In the genomic region with DNA sequence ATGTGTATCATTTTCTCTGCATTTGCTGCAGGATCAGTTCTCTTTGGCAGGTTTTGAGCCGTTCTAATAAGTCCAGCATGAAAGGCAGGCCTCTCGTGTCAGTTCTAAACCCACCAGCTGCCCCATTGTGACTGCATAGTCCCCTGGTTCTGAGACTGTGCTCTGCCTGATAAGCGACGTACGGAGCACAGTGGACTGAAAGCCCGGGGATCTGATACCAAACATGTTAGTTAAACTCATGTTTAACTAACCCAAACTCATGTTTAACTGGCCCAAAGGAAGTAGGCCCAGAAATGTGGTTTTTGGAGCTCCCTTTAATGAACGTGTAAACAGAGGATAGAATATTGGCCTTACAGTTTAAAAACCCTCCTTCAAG, we compare ENCODE assay signal across 13 cellular contexts.
DNase-seq lines count a peak whose midpoint lies in the region; ATAC-seq and TF ChIP-seq lines count a peak whose summit lies in the region.
"Had no signal": no experiment of that assay in that cellular context is flagged by ENCODE, and none has a peak within 500 bp of the region (broad histone marks: within the 10 kb centered on the region; RNA-seq: fewer than 3 reads in every experiment).

No MANE protein-coding gene starts in this region.

- H3K27ac Mint-ChIP-seq in activated naive CD4-positive, alpha-beta T cell treated with anti-CD3 and anti-CD28 coated beads, Interleukin-2, amount 50 U/mL, for 24 hours, result peak overlapping the region; percentile 37
- peak overlapping the region; percentile 23 for H3K27ac Mint-ChIP-seq in activated naive CD8-positive, alpha-beta T cell treated with anti-CD3 and anti-CD28 coated beads, Interleukin-2, amount 10 ng/mL, durations not matched to agents 7 days and 5 days

- no peaks in the 10 kb centered on the region for H3K9me2 ChIP-seq in OCI-LY7 (ENCODE audit: insufficient read depth, low read length)

- intact Hi-C loops in OCI-LY7 (cut with micrococcal nuclease; ENCODE audit: unreplicated experiment), result no loop called here

- peaks cover 29% of the 10 kb centered on the region for H3K4me1 ChIP-seq in OCI-LY7 (ENCODE audit: insufficient read depth, low read length, poor library complexity, severe bottlenecking)

- H3K27ac ChIP-seq in OCI-LY7 (ENCODE audit: low read depth, low read length, poor library complexity, severe bottlenecking) (no peak overlapping the region), skin epidermis (peak overlapping the region in 14 of 21 experiments; percentile 7 to 56 (median 34))

- BruUV-seq in OCI-LY7 (replicated peaks; lab: Mats Ljungman, UMichigan), result no TSS peak

- H3K9me3 Mint-ChIP-seq in activated naive CD4-positive, alpha-beta T cell treated with anti-CD3 and anti-CD28 coated beads, Interleukin-2, amount 50 U/mL, for 24 hours, result no peaks in the 10 kb centered on the region
- H3K9me3 Mint-ChIP-seq in activated naive CD8-positive, alpha-beta T cell treated with anti-CD3 and anti-CD28 coated beads, Interleukin-2, amount 10 ng/mL, durations not matched to agents 7 days and 5 days, result peaks cover 2% of the 10 kb centered on the region
- H3K9me3 Mint-ChIP-seq: IgD-negative memory B cell had no signal

- no peaks in the 10 kb centered on the region for H3K79me2 ChIP-seq in OCI-LY7 (ENCODE audit: insufficient read depth, low read depth, low read length)

- POLR2A ChIA-PET in OCI-LY7 (lab: Charles Lee), result interaction anchor here (0.5 to 1.2 kb wide), 2 partner anchors 22 to 32 kb away, joined by 3 read pairs; no protein-coding TSS in a partner anchor
- POLR2A ChIA-PET in activated naive CD8-positive, alpha-beta T cell treated with anti-CD3 and anti-CD28 coated beads, Interleukin-2, amount 10 ng/mL, durations not matched to agents 7 days and 5 days (lab: Charles Lee), result interaction anchor here (0.9 to 1.5 kb wide), 3 partner anchors 23 to 98 kb away, joined by 3 to 5 read pairs (median 3); a partner anchor contains a TSS

- H3K9me3 ChIP-seq in OCI-LY7 (ENCODE audit: low read length), result no peaks in the 10 kb centered on the region

- TF ChIP-seq CTCF in OCI-LY7 (conservative IDR thresholded peaks at IDR 0.05; ENCODE audit: low read length), result no peak

- ATAC-seq in activated naive CD8-positive, alpha-beta T cell treated with anti-CD3 and anti-CD28 coated beads, Interleukin-2, amount 10 ng/mL, durations not matched to agents 7 days and 5 days (ENCODE audit: low read depth), result no peak

- peak overlapping the region; percentile 69 for H2AFZ ChIP-seq in OCI-LY7 (ENCODE audit: low read length)

- no peaks in the 10 kb centered on the region for H3K36me3 ChIP-seq in OCI-LY7 (ENCODE audit: insufficient read depth, low read length)

- H3K27me3 Mint-ChIP-seq in activated naive CD4-positive, alpha-beta T cell treated with anti-CD3 and anti-CD28 coated beads, Interleukin-2, amount 50 U/mL, for 24 hours, result no peaks in the 10 kb centered on the region
- no peaks in the 10 kb centered on the region for H3K27me3 Mint-ChIP-seq in activated naive CD8-positive, alpha-beta T cell treated with anti-CD3 and anti-CD28 coated beads, Interleukin-2, amount 10 ng/mL, durations not matched to agents 7 days and 5 days
- H3K27me3 Mint-ChIP-seq: IgD-negative memory B cell had no signal

- CTCF ChIA-PET in OCI-LY7 (lab: Charles Lee; ENCODE audit: unreplicated experiment), result no interaction called here

- no peak for DNase-seq in activated naive CD4-positive, alpha-beta T cell treated with Interleukin-2 at 50 U/mL for 16 hours
- DNase-seq in OCI-LY7 (ENCODE audit: low spot score) (no peak), NCI-H446 treated with DMSO at 0.1 percent for 48 hours (lab: John Stamatoyannopoulos, UW) (no peak), NCI-H748 treated with DMSO at 0.1 percent for 48 hours (lab: John Stamatoyannopoulos, UW) (no peak), SIG-M5 treated with dmso at 0.1 percent for 504 hours (lab: John Stamatoyannopoulos, UW; ENCODE audit: unreplicated experiment) (no peak)
- no peak for DNase-seq in activated naive CD8-positive, alpha-beta T cell treated with anti-CD3 and anti-CD28 coated beads, Interleukin-2, amount 10 ng/mL, durations not matched to agents 7 days and 5 days
- DNase-seq: DMS153, NCI-H1105 treated with DMSO at 0.1 percent for 48 hours, NCI-H510A treated with DMSO at 0.1 percent for 48 hours, SHP77 treated with DMSO at 0.1 percent for 48 hours had no signal

- no peak overlapping the region for H3K4me2 ChIP-seq in OCI-LY7 (ENCODE audit: low read length)

- no peaks in the 10 kb centered on the region for H3K36me3 Mint-ChIP-seq in activated naive CD4-positive, alpha-beta T cell treated with anti-CD3 and anti-CD28 coated beads, Interleukin-2, amount 50 U/mL, for 24 hours
- H3K36me3 Mint-ChIP-seq in activated naive CD8-positive, alpha-beta T cell treated with anti-CD3 and anti-CD28 coated beads, Interleukin-2, amount 10 ng/mL, durations not matched to agents 7 days and 5 days, result no peaks in the 10 kb centered on the region

- no peak overlapping the region for H3K4me3 Mint-ChIP-seq in activated naive CD4-positive, alpha-beta T cell treated with anti-CD3 and anti-CD28 coated beads, Interleukin-2, amount 50 U/mL, for 24 hours
- no peak overlapping the region for H3K4me3 Mint-ChIP-seq in activated naive CD8-positive, alpha-beta T cell treated with anti-CD3 and anti-CD28 coated beads, Interleukin-2, amount 10 ng/mL, durations not matched to agents 7 days and 5 days
- H3K4me3 Mint-ChIP-seq: IgD-negative memory B cell had no signal

- H3K4me1 Mint-ChIP-seq in activated naive CD4-positive, alpha-beta T cell treated with anti-CD3 and anti-CD28 coated beads, Interleukin-2, amount 50 U/mL, for 24 hours, result peaks cover 20% of the 10 kb centered on the region
- peaks cover 16% of the 10 kb centered on the region for H3K4me1 Mint-ChIP-seq in activated naive CD8-positive, alpha-beta T cell treated with anti-CD3 and anti-CD28 coated beads, Interleukin-2, amount 10 ng/mL, durations not matched to agents 7 days and 5 days

- H3K4me3 ChIP-seq in OCI-LY7 (ENCODE audit: low read depth, low read length, poor library complexity, severe bottlenecking), result no peak overlapping the region
- no peak overlapping the region for H3K4me3 ChIP-seq in skin epidermis

- H4K20me1 ChIP-seq in OCI-LY7 (ENCODE audit: insufficient read depth, low read length), result no peaks in the 10 kb centered on the region
